1 cellular context compared by ENCODE assay signal in the genomic region with DNA sequence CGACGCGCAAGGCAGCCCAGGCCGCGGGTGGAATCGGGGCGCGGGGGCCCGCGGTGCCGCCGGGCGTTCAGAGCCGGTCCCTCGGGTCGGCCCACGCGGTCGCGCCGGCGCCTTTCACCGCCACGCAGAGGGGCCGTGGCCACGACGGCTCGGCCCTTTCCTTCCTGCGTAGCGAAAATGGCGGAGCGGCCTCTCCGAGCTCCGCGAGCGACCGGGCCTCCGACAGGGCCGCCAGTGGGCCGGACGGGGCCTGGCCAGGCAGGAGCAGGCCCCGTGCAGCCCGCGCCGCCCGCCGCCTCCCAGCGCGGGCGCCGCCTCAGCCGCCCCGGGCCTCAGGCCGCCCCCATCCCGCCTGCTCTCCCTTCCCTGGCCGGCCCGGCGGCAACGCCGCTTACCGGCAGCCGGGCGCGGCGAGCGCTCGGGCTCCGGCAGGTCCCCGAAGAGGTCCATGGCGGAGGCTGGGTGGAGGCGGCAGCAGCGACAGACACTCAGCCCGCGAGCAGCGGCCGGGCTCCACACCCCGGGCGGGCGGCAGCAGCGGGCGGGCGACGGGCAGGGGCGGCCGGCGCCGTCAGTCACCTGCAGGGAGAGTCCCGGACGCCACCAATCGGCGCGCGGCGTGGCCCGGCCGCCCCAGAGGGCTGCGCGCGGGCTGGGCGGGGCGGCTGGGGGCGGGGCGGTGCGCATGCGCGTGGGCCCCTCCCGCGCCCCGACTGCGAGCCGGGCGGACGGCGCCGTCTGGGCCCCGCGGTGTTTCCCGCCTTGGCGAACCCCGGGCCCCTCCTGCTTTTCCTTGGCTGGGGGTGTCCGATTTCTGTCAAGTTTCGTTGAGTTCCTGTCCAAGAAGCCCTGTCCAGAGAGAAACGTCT.
TF ChIP-seq lines count a peak whose summit lies in the region.

A gene with protein sequence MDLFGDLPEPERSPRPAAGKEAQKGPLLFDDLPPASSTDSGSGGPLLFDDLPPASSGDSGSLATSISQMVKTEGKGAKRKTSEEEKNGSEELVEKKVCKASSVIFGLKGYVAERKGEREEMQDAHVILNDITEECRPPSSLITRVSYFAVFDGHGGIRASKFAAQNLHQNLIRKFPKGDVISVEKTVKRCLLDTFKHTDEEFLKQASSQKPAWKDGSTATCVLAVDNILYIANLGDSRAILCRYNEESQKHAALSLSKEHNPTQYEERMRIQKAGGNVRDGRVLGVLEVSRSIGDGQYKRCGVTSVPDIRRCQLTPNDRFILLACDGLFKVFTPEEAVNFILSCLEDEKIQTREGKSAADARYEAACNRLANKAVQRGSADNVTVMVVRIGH (minus strand): TSS at position 592 of the 869 bp plus-strand sequence. CDS start 142 bp downstream, at position 450.

TF ChIP-seq in HepG2, 621 proteins besides CTCF, POLR2A, EP300 and RAD21 (continued from another document and continues in another):
- TF ChIP-seq, protein P1, sequence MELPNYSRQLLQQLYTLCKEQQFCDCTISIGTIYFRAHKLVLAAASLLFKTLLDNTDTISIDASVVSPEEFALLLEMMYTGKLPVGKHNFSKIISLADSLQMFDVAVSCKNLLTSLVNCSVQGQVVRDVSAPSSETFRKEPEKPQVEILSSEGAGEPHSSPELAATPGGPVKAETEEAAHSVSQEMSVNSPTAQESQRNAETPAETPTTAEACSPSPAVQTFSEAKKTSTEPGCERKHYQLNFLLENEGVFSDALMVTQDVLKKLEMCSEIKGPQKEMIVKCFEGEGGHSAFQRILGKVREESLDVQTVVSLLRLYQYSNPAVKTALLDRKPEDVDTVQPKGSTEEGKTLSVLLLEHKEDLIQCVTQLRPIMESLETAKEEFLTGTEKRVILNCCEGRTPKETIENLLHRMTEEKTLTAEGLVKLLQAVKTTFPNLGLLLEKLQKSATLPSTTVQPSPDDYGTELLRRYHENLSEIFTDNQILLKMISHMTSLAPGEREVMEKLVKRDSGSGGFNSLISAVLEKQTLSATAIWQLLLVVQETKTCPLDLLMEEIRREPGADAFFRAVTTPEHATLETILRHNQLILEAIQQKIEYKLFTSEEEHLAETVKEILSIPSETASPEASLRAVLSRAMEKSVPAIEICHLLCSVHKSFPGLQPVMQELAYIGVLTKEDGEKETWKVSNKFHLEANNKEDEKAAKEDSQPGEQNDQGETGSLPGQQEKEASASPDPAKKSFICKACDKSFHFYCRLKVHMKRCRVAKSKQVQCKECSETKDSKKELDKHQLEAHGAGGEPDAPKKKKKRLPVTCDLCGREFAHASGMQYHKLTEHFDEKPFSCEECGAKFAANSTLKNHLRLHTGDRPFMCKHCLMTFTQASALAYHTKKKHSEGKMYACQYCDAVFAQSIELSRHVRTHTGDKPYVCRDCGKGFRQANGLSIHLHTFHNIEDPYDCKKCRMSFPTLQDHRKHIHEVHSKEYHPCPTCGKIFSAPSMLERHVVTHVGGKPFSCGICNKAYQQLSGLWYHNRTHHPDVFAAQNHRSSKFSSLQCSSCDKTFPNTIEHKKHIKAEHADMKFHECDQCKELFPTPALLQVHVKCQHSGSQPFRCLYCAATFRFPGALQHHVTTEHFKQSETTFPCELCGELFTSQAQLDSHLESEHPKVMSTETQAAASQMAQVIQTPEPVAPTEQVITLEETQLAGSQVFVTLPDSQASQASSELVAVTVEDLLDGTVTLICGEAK (IDR thresholded peaks at IDR 0.05) = no peak
- TF ChIP-seq, protein P1 (CRISPR knock-in tag; IDR thresholded peaks at IDR 0.05) = no peak; the same call in 1 of the 2 replicates
- TF ChIP-seq IRX3 (CRISPR knock-in tag; IDR thresholded peaks at IDR 0.05; ENCODE audit: borderline replicate concordance, low read depth) (peak; percentile 96), TOPORS (CRISPR knock-in tag; IDR thresholded peaks at IDR 0.05) (no peak), JUNB (CRISPR knock-in tag; IDR thresholded peaks at IDR 0.05; ENCODE audit: borderline replicate concordance) (no peak), ZHX1 (CRISPR knock-in tag; IDR thresholded peaks at IDR 0.05; ENCODE audit: low read depth) (0 out of 2 replicates have a peak, but pooled peaks have one; percentile 2), SP5 (CRISPR knock-in tag; IDR thresholded peaks at IDR 0.05; ENCODE audit: borderline replicate concordance, low read depth) (peak; percentile 44), SP1 (IDR thresholded peaks at IDR 0.05) (no peak), SP1 (CRISPR knock-in tag; IDR thresholded peaks at IDR 0.05) (no peak), ZNF75D (CRISPR knock-in tag; IDR thresholded peaks at IDR 0.05; ENCODE audit: borderline replicate concordance) (no peak), IRF9 (CRISPR knock-in tag; IDR thresholded peaks at IDR 0.05; ENCODE audit: borderline replicate concordance) (0 out of 2 replicates have a peak, but pooled peaks have one; percentile 10), KMT2B (CRISPR knock-in tag; IDR thresholded peaks at IDR 0.05) (no peak), GATA4 (IDR thresholded peaks at IDR 0.05; ENCODE audit: borderline replicate concordance, low read depth) (peak; percentile 70; the same call in 1 of the 2 replicates), HNRNPLL (IDR thresholded peaks at IDR 0.05; ENCODE audit: low read depth, low read length, poor library complexity, severe bottlenecking) (peak; percentile 69), ZSCAN20 (CRISPR knock-in tag; IDR thresholded peaks at IDR 0.05; ENCODE audit: borderline replicate concordance) (peak; percentile 60; the same call in 1 of the 2 replicates)
- TF ChIP-seq, protein P2, sequence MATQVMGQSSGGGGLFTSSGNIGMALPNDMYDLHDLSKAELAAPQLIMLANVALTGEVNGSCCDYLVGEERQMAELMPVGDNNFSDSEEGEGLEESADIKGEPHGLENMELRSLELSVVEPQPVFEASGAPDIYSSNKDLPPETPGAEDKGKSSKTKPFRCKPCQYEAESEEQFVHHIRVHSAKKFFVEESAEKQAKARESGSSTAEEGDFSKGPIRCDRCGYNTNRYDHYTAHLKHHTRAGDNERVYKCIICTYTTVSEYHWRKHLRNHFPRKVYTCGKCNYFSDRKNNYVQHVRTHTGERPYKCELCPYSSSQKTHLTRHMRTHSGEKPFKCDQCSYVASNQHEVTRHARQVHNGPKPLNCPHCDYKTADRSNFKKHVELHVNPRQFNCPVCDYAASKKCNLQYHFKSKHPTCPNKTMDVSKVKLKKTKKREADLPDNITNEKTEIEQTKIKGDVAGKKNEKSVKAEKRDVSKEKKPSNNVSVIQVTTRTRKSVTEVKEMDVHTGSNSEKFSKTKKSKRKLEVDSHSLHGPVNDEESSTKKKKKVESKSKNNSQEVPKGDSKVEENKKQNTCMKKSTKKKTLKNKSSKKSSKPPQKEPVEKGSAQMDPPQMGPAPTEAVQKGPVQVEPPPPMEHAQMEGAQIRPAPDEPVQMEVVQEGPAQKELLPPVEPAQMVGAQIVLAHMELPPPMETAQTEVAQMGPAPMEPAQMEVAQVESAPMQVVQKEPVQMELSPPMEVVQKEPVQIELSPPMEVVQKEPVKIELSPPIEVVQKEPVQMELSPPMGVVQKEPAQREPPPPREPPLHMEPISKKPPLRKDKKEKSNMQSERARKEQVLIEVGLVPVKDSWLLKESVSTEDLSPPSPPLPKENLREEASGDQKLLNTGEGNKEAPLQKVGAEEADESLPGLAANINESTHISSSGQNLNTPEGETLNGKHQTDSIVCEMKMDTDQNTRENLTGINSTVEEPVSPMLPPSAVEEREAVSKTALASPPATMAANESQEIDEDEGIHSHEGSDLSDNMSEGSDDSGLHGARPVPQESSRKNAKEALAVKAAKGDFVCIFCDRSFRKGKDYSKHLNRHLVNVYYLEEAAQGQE (IDR thresholded peaks at IDR 0.05; ENCODE audit: borderline replicate concordance in 1 of 2, low read depth in 1 of 2, low read length in 2 of 2) = peak in 1 of 2 experiments; percentile 37; a peak in 1 of 4 replicates
- TF ChIP-seq, protein P3, sequence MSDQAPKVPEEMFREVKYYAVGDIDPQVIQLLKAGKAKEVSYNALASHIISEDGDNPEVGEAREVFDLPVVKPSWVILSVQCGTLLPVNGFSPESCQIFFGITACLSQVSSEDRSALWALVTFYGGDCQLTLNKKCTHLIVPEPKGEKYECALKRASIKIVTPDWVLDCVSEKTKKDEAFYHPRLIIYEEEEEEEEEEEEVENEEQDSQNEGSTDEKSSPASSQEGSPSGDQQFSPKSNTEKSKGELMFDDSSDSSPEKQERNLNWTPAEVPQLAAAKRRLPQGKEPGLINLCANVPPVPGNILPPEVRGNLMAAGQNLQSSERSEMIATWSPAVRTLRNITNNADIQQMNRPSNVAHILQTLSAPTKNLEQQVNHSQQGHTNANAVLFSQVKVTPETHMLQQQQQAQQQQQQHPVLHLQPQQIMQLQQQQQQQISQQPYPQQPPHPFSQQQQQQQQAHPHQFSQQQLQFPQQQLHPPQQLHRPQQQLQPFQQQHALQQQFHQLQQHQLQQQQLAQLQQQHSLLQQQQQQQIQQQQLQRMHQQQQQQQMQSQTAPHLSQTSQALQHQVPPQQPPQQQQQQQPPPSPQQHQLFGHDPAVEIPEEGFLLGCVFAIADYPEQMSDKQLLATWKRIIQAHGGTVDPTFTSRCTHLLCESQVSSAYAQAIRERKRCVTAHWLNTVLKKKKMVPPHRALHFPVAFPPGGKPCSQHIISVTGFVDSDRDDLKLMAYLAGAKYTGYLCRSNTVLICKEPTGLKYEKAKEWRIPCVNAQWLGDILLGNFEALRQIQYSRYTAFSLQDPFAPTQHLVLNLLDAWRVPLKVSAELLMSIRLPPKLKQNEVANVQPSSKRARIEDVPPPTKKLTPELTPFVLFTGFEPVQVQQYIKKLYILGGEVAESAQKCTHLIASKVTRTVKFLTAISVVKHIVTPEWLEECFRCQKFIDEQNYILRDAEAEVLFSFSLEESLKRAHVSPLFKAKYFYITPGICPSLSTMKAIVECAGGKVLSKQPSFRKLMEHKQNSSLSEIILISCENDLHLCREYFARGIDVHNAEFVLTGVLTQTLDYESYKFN (CRISPR knock-in tag; conservative IDR thresholded peaks at IDR 0.05) = peak; percentile 29; the same call in 1 of the 2 replicates
